ENCODE assay signal across 1 cellular context in the genomic region with DNA sequence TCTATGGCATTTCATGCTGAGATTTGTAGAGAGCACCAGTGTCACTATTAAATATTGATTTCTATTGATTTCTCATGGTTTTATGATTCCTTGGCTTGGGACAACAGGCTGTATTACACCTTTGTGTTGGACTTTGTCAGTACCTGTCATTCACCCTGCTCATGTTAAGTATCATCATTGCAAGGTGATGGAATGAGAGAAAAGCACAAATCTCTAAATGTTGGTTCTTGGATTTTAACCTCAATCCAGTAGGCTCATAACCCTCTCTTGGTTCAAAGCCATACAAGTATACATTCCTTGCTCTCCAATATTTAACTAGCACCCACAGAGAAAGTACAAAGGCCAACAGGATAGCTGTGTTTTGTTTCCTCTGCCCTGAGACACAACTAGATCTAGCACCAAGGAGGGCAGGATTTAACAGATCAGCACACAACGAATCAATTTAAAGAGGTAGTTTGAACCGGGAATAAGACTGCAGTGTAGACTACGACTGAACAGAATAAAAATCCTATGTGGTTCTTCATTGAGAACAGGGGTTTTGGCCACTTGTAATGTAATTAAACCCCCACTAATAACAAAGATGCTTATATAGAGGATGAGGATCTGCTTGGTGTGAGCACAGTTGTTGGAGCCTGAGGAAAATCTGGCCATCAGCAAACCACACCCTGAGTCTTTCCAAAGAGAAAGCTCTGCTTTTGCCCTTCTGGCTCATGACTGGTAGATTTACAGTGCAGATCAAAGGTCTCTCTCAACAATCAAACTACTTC.
A peak's percentile ranks its signal among the peaks of the same experiment; 100 is the strongest.
TF ChIP-seq lines count a peak whose summit lies in the region.

No MANE protein-coding gene starts in this region.

TF ChIP-seq in HepG2, 621 proteins besides CTCF, POLR2A, EP300 and RAD21 (continued from another document and continues in another):
- TF ChIP-seq, protein P1, sequence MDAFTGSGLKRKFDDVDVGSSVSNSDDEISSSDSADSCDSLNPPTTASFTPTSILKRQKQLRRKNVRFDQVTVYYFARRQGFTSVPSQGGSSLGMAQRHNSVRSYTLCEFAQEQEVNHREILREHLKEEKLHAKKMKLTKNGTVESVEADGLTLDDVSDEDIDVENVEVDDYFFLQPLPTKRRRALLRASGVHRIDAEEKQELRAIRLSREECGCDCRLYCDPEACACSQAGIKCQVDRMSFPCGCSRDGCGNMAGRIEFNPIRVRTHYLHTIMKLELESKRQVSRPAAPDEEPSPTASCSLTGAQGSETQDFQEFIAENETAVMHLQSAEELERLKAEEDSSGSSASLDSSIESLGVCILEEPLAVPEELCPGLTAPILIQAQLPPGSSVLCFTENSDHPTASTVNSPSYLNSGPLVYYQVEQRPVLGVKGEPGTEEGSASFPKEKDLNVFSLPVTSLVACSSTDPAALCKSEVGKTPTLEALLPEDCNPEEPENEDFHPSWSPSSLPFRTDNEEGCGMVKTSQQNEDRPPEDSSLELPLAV (CRISPR knock-in tag; conservative IDR thresholded peaks at IDR 0.05; ENCODE audit: low read depth) = no peak
- no peak for TF ChIP-seq MEIS2 (CRISPR knock-in tag; IDR thresholded peaks at IDR 0.05)
- TF ChIP-seq, protein P2, sequence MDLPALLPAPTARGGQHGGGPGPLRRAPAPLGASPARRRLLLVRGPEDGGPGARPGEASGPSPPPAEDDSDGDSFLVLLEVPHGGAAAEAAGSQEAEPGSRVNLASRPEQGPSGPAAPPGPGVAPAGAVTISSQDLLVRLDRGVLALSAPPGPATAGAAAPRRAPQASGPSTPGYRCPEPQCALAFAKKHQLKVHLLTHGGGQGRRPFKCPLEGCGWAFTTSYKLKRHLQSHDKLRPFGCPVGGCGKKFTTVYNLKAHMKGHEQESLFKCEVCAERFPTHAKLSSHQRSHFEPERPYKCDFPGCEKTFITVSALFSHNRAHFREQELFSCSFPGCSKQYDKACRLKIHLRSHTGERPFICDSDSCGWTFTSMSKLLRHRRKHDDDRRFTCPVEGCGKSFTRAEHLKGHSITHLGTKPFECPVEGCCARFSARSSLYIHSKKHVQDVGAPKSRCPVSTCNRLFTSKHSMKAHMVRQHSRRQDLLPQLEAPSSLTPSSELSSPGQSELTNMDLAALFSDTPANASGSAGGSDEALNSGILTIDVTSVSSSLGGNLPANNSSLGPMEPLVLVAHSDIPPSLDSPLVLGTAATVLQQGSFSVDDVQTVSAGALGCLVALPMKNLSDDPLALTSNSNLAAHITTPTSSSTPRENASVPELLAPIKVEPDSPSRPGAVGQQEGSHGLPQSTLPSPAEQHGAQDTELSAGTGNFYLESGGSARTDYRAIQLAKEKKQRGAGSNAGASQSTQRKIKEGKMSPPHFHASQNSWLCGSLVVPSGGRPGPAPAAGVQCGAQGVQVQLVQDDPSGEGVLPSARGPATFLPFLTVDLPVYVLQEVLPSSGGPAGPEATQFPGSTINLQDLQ (CRISPR knock-in tag; IDR thresholded peaks at IDR 0.05) = no peak
- peak; percentile 72 for TF ChIP-seq POGZ (CRISPR knock-in tag; IDR thresholded peaks at IDR 0.05)
- no peak for TF ChIP-seq ZC3H4 (CRISPR knock-in tag; IDR thresholded peaks at IDR 0.05; ENCODE audit: borderline replicate concordance)
- no peak for TF ChIP-seq SOX13 (IDR thresholded peaks at IDR 0.05)
- peak in 1 of 2 experiments; percentile 51; a peak in 2 of 4 replicates for TF ChIP-seq SOX13 (CRISPR knock-in tag; conservative IDR thresholded peaks at IDR 0.05 in 1 of 2, IDR thresholded peaks at IDR 0.05 in 1 of 2)
- TF ChIP-seq, protein P3, sequence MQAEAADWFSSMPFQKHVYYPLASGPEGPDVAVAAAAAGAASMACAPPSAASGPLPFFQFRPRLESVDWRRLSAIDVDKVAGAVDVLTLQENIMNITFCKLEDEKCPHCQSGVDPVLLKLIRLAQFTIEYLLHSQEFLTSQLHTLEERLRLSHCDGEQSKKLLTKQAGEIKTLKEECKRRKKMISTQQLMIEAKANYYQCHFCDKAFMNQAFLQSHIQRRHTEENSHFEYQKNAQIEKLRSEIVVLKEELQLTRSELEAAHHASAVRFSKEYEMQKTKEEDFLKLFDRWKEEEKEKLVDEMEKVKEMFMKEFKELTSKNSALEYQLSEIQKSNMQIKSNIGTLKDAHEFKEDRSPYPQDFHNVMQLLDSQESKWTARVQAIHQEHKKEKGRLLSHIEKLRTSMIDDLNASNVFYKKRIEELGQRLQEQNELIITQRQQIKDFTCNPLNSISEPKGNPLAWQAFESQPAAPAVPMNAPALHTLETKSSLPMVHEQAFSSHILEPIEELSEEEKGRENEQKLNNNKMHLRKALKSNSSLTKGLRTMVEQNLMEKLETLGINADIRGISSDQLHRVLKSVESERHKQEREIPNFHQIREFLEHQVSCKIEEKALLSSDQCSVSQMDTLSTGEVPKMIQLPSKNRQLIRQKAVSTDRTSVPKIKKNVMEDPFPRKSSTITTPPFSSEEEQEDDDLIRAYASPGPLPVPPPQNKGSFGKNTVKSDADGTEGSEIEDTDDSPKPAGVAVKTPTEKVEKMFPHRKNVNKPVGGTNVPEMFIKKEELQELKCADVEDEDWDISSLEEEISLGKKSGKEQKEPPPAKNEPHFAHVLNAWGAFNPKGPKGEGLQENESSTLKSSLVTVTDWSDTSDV (CRISPR knock-in tag; IDR thresholded peaks at IDR 0.05) = no peak
- no peak for TF ChIP-seq ZNF773 (CRISPR knock-in tag; IDR thresholded peaks at IDR 0.05; ENCODE audit: borderline replicate concordance)
- no peak for TF ChIP-seq HDAC6 (IDR thresholded peaks at IDR 0.05; ENCODE audit: low read depth, low read length)
- TF ChIP-seq KLF9 (CRISPR knock-in tag; IDR thresholded peaks at IDR 0.05; ENCODE audit: low read depth) = no peak
- TF ChIP-seq ZNF556 (CRISPR knock-in tag; IDR thresholded peaks at IDR 0.05; ENCODE audit: borderline replicate concordance) = peak; percentile 61; the same call in 1 of the 2 replicates
- TF ChIP-seq SRSF9 (IDR thresholded peaks at IDR 0.05; ENCODE audit: borderline replicate concordance, insufficient read depth, low read depth, low read length, poor library complexity, severe bottlenecking) = no peak
- TF ChIP-seq ISX (CRISPR knock-in tag; conservative IDR thresholded peaks at IDR 0.05) = no peak
- no peak for TF ChIP-seq SALL2 (CRISPR knock-in tag; IDR thresholded peaks at IDR 0.05)
- peak; percentile 73; the same call in 1 of the 2 replicates for TF ChIP-seq FOXP4 (CRISPR knock-in tag; IDR thresholded peaks at IDR 0.05)
- TF ChIP-seq RCOR2 (CRISPR knock-in tag; IDR thresholded peaks at IDR 0.05) = no peak; the same call in 1 of the 2 replicates
- no peak for TF ChIP-seq HMGA1 (CRISPR knock-in tag; conservative IDR thresholded peaks at IDR 0.05)
- peak; percentile 68 for TF ChIP-seq RXRB (CRISPR knock-in tag; IDR thresholded peaks at IDR 0.05; ENCODE audit: borderline replicate concordance)
- TF ChIP-seq MTERF4 (CRISPR knock-in tag; IDR thresholded peaks at IDR 0.05) = no peak
- no peak for TF ChIP-seq ZNF382 (CRISPR knock-in tag; IDR thresholded peaks at IDR 0.05; ENCODE audit: borderline replicate concordance)
- TF ChIP-seq MIER2 (CRISPR knock-in tag; IDR thresholded peaks at IDR 0.05) = no peak
- TF ChIP-seq BRD4 (CRISPR knock-in tag; IDR thresholded peaks at IDR 0.05) = no peak
- no peak for TF ChIP-seq ZFYVE20 (CRISPR knock-in tag; IDR thresholded peaks at IDR 0.05; ENCODE audit: borderline replicate concordance, low read depth)
- TF ChIP-seq JUND (CRISPR knock-in tag; IDR thresholded peaks at IDR 0.05) = no peak
- TF ChIP-seq, protein P4, sequence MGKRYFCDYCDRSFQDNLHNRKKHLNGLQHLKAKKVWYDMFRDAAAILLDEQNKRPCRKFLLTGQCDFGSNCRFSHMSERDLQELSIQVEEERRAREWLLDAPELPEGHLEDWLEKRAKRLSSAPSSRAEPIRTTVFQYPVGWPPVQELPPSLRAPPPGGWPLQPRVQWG (CRISPR knock-in tag; IDR thresholded peaks at IDR 0.05; ENCODE audit: borderline replicate concordance, low read depth) = no peak
- no peak for TF ChIP-seq ZNF501 (CRISPR knock-in tag; IDR thresholded peaks at IDR 0.05)
- peak; percentile 73; the same call in 1 of the 2 replicates for TF ChIP-seq PITX1 (CRISPR knock-in tag; IDR thresholded peaks at IDR 0.05)
- TF ChIP-seq PHF5A (CRISPR knock-in tag; IDR thresholded peaks at IDR 0.05; ENCODE audit: low read depth, unreplicated experiment) = no peak
- TF ChIP-seq CREB1 (IDR thresholded peaks at IDR 0.05) = no peak
- 0 out of 2 replicates have a peak, but pooled peaks have one; percentile 22 for TF ChIP-seq CREB1 (CRISPR knock-in tag; IDR thresholded peaks at IDR 0.05)
- peak; percentile 55; the same call in 1 of the 2 replicates for TF ChIP-seq PHF21A (CRISPR knock-in tag; IDR thresholded peaks at IDR 0.05)
- no peak; the same call in 1 of the 2 replicates for TF ChIP-seq YEATS4 (CRISPR knock-in tag; IDR thresholded peaks at IDR 0.05; ENCODE audit: borderline replicate concordance)
- TF ChIP-seq TRIM22 (IDR thresholded peaks at IDR 0.05) = no peak
- TF ChIP-seq ZNF318 (CRISPR knock-in tag; IDR thresholded peaks at IDR 0.05) = no peak
- TF ChIP-seq TCF7 (IDR thresholded peaks at IDR 0.05; ENCODE audit: low read depth) = peak; percentile 53
- TF ChIP-seq SAFB2 (CRISPR knock-in tag; IDR thresholded peaks at IDR 0.05; ENCODE audit: borderline replicate concordance, low read depth) = no peak
- TF ChIP-seq TOE1 (CRISPR knock-in tag; IDR thresholded peaks at IDR 0.05) = no peak
